In the genomic region with DNA sequence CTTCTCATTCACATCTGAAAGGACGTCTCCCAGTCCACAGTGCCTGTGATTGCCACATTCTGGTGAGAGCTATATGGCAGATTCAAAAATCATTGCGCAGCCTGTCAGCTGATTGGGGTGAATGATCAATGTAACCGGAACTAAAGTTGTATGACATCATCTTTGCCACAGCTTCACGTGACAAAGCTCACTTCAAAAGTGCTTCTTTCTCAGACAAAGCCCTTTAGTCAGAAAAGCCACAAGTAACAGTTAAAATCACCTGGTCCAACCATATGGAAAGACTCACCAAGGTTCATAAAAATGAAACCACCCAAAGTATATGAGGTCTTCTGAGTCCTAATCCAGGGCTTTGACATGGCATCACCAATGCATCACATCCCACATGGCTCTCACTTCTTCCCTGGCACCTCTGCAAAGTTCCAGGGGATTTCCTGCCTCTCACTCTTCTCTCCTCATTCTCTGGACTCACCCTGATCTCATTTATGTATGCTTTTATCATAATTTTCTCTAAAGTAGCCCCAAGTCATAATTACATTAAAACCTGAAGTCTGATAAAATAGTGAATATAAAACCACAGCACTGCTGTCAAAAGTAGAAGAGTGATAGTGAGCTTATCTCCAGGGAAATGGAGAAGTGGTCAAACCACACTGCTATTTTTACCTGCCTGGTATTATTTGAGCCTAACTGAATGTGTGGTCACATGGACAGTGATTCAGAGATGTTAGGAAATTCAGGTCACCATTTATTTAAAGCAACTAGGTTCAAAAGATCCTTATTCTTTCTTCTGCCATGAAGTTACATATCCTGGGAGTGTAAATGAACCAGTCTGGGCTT, we compare ENCODE assay signal across 9 cellular contexts.
DNase-seq lines count a peak whose midpoint lies in the region; ATAC-seq lines count a peak whose summit lies in the region.
"Had no signal": no experiment of that assay in that cellular context is flagged by ENCODE, and none has a peak within 500 bp of the region (broad histone marks: within the 10 kb centered on the region; RNA-seq: fewer than 3 reads in every experiment).

No MANE protein-coding gene starts in this region.

- POLR2A ChIA-PET in CD4-positive, alpha-beta memory T cell (lab: Charles Lee; ENCODE audit: partially characterized antibody): interaction anchor here (0.7 kb wide), 1 partner anchor 203 kb away, joined by 3 read pairs; no protein-coding TSS in a partner anchor
- POLR2A ChIA-PET in activated CD8-positive, alpha-beta T cell treated with anti-CD3 and anti-CD28 coated beads, Interleukin-2, amount 10 ng/mL, durations not matched to agents 7 days and 5 days (lab: Charles Lee): interaction anchor here (0.6 to 3.1 kb wide), 9 partner anchors 18 to 196 kb away, joined by 3 to 21 read pairs (median 4); a partner anchor contains a TSS

- no peaks in the 10 kb centered on the region for H3K36me3 ChIP-seq in CD4-positive, alpha-beta memory T cell (ENCODE audit: insufficient read depth, low read length)
- no peaks in the 10 kb centered on the region for H3K36me3 ChIP-seq in thymus (ENCODE audit: control insufficient read depth, insufficient read depth)
- H3K36me3 ChIP-seq: tibial nerve had no signal

- no peaks in the 10 kb centered on the region for H3K36me3 Mint-ChIP-seq in CD4-positive, alpha-beta memory T cell
- peaks cover 5% of the 10 kb centered on the region for H3K36me3 Mint-ChIP-seq in activated CD8-positive, alpha-beta T cell treated with anti-CD3 and anti-CD28 coated beads, Interleukin-2, amount 10 ng/mL, durations not matched to agents 7 days and 5 days (ENCODE audit: low read depth)

- intact Hi-C loops in CD4-positive, alpha-beta memory T cell (cut with micrococcal nuclease): loop anchor here (1.0 to 5.0 kb wide), 2 partner anchors 44 to 76 kb away; no protein-coding TSS in a partner anchor

- no peaks in the 10 kb centered on the region for H3K27me3 Mint-ChIP-seq in CD4-positive, alpha-beta memory T cell
- H3K27me3 Mint-ChIP-seq in activated CD8-positive, alpha-beta T cell treated with anti-CD3 and anti-CD28 coated beads, Interleukin-2, amount 10 ng/mL, durations not matched to agents 7 days and 5 days (ENCODE audit: low read depth): no peaks in the 10 kb centered on the region

- no peak overlapping the region for H3K4me3 ChIP-seq in CD4-positive, alpha-beta memory T cell (ENCODE audit: low read length in 2 of 2)
- H3K4me3 ChIP-seq in thymus (ENCODE audit: low read length): no peak overlapping the region
- H3K4me3 ChIP-seq: tibial nerve had no signal

- peaks cover 12 to 30% (median 20%) of the 10 kb centered on the region in 4 donors for H3K4me1 Mint-ChIP-seq in CD4-positive, alpha-beta memory T cell
- peaks cover 76% of the 10 kb centered on the region for H3K4me1 Mint-ChIP-seq in activated CD8-positive, alpha-beta T cell treated with anti-CD3 and anti-CD28 coated beads, Interleukin-2, amount 10 ng/mL, durations not matched to agents 7 days and 5 days (ENCODE audit: low read depth)

- ATAC-seq in GM21619 (IDR thresholded peaks at IDR 0.05; ENCODE audit: unreplicated experiment): peak; percentile 39
- peak; percentile 88 for ATAC-seq in activated CD8-positive, alpha-beta T cell treated with anti-CD3 and anti-CD28 coated beads, Interleukin-2, amount 10 ng/mL, durations not matched to agents 7 days and 5 days

- H3K4me3 Mint-ChIP-seq in CD4-positive, alpha-beta memory T cell: peak overlapping the region in 6 of 8 donors; percentile 1 to 57 (median 22)
- H3K4me3 Mint-ChIP-seq in activated CD8-positive, alpha-beta T cell treated with anti-CD3 and anti-CD28 coated beads, Interleukin-2, amount 10 ng/mL, durations not matched to agents 7 days and 5 days: peak overlapping the region; percentile 4

- H3K27me3 ChIP-seq in CD4-positive, alpha-beta memory T cell (ENCODE audit: insufficient read depth, low read length): no peaks in the 10 kb centered on the region
- no peaks in the 10 kb centered on the region for H3K27me3 ChIP-seq in thymus (ENCODE audit: control insufficient read depth, insufficient read depth)
- H3K27me3 ChIP-seq: tibial nerve had no signal

- no peaks in the 10 kb centered on the region for H3K9me3 Mint-ChIP-seq in CD4-positive, alpha-beta memory T cell
- no peaks in the 10 kb centered on the region for H3K9me3 Mint-ChIP-seq in activated CD8-positive, alpha-beta T cell treated with anti-CD3 and anti-CD28 coated beads, Interleukin-2, amount 10 ng/mL, durations not matched to agents 7 days and 5 days (ENCODE audit: insufficient read depth)

- H3K27ac ChIP-seq in CD4-positive, alpha-beta memory T cell (ENCODE audit: low read depth, low read length): no peak overlapping the region
- peak overlapping the region; percentile 64 for H3K27ac ChIP-seq in thymus (ENCODE audit: low read depth)

- CTCF ChIA-PET in CD4-positive, alpha-beta memory T cell (lab: Charles Lee; ENCODE audit: partially characterized antibody): interaction anchor here (1.1 kb wide), 1 partner anchor 24 kb away, joined by 3 read pairs; no protein-coding TSS in a partner anchor
- CTCF ChIA-PET in activated CD8-positive, alpha-beta T cell treated with anti-CD3 and anti-CD28 coated beads, Interleukin-2, amount 10 ng/mL, durations not matched to agents 7 days and 5 days (lab: Charles Lee): interaction anchor here (0.8 to 2.0 kb wide), 11 partner anchors 10 to 198 kb away, joined by 3 to 6 read pairs (median 3); a partner anchor contains a TSS

- 42% methylated on average over 4 of the region's 4 CpGs for WGBS in thymus

- H3K27ac Mint-ChIP-seq in CD4-positive, alpha-beta memory T cell: peak overlapping the region; percentile 31 to 94 (median 88)
- H3K27ac Mint-ChIP-seq in activated CD8-positive, alpha-beta T cell treated with anti-CD3 and anti-CD28 coated beads, Interleukin-2, amount 10 ng/mL, durations not matched to agents 7 days and 5 days: peak overlapping the region; percentile 76

- H3K4me1 ChIP-seq in CD4-positive, alpha-beta memory T cell (ENCODE audit: insufficient read depth, low read length): peaks cover 19% of the 10 kb centered on the region
- peaks cover 7% of the 10 kb centered on the region for H3K4me1 ChIP-seq in thymus (ENCODE audit: control insufficient read depth, insufficient read depth, low read length)

- DNase-seq in CD4-positive, alpha-beta memory T cell: peak; percentile 51 to 83 (median 71)
- DNase-seq in LHCN-M2 (ENCODE audit: low read depth) (peak; percentile 60), kidney glomerular epithelial cell (lab: John Stamatoyannopoulos, UW) (peak; percentile 44), EL (no peak), epidermal melanocyte (ENCODE audit: insufficient read length, low spot score) (no peak)
- DNase-seq in activated CD8-positive, alpha-beta T cell treated with anti-CD3 and anti-CD28 coated beads, Interleukin-2, amount 10 ng/mL, durations not matched to agents 7 days and 5 days: peak; percentile 83

- H3K9me3 ChIP-seq in CD4-positive, alpha-beta memory T cell (ENCODE audit: control insufficient read depth in 1 of 2, low read length in 2 of 2): no peaks in the 10 kb centered on the region
- no peaks in the 10 kb centered on the region for H3K9me3 ChIP-seq in thymus (ENCODE audit: control insufficient read depth)

Comparison
In these comparisons a context has a peak if more than half of its experiments do, and no peak if none do; other contexts are left out.
1. DNase-seq: peak in CD4-positive, alpha-beta memory T cell (5 of 5), LHCN-M2 (single experiment), activated CD8-positive, alpha-beta T cell treated with anti-CD3 and anti-CD28 coated beads, Interleukin-2, amount 10 ng/mL, durations not matched to agents 7 days and 5 days (single experiment) and kidney glomerular epithelial cell (single experiment); none in EL (single experiment) and epidermal melanocyte (single experiment).